ENCODE assay signal across 9 cellular contexts in genomic region chr17:83053779-83054451, GRCh38. TPM values are rescaled to one million over a fixed set of nuclear protein-coding genes. Genes with fewer than 3 reads are reported as not detected.
A peak's percentile ranks its signal among the peaks of the same experiment; 100 is the strongest.
DNase-seq lines count a peak whose midpoint lies in the region; ATAC-seq and TF ChIP-seq lines count a peak whose summit lies in the region.
"Had no signal": no experiment of that assay in that cellular context is flagged by ENCODE, and none has a peak within 500 bp of the region (broad histone marks: within the 10 kb centered on the region; RNA-seq: fewer than 3 reads in every experiment).

No MANE protein-coding gene starts in this region.

- no peak overlapping the region for H3K14ac ChIP-seq in IMR-90 (replicated peaks; ENCODE audit: low read depth, low read length)

- no peaks in the 10 kb centered on the region for H3K27me3 ChIP-seq in IMR-90 (ENCODE audit: control insufficient read depth, insufficient read depth, low read length)
- H3K27me3 ChIP-seq in right cardiac atrium (ENCODE audit: control insufficient read depth, insufficient read depth) = no peaks in the 10 kb centered on the region

- H3K9me1 ChIP-seq in IMR-90 (ENCODE audit: insufficient read depth, low read length) = peaks cover 18% of the 10 kb centered on the region

- peak overlapping the region; percentile 68 for H3K4me3 Mint-ChIP-seq in activated CD8-positive, alpha-beta T cell treated with anti-CD3 and anti-CD28 coated beads for 36 hours

- ATAC-seq in IMR-90 (ENCODE audit: low read depth) = no peak
- ATAC-seq in activated CD8-positive, alpha-beta T cell treated with anti-CD3 and anti-CD28 coated beads for 36 hours = peak; percentile 10
- no peak for ATAC-seq in right cardiac atrium
- no peak for ATAC-seq in HG03520 (IDR thresholded peaks at IDR 0.05; ENCODE audit: unreplicated experiment)
- ATAC-seq in GM19324 (IDR thresholded peaks at IDR 0.05; ENCODE audit: low FRiP score, unreplicated experiment) = no peak

- peak overlapping the region; percentile 67; the same call in 1 of the 2 replicates for H2AK5ac ChIP-seq in IMR-90 (ENCODE audit: low read depth, low read length)

- no peaks in the 10 kb centered on the region for H3K9me3 Mint-ChIP-seq in activated CD8-positive, alpha-beta T cell treated with anti-CD3 and anti-CD28 coated beads for 36 hours

- H3K23ac ChIP-seq in IMR-90 (ENCODE audit: low read depth, low read length) = no peak overlapping the region

- H2BK15ac ChIP-seq in IMR-90 (ENCODE audit: low read depth, low read length) = no peak overlapping the region

- peak overlapping the region in 1 of 2 experiments; percentile 31; a peak in 1 of 4 replicates for H4K8ac ChIP-seq in IMR-90 (ENCODE audit: low read depth in 2 of 2, low read length in 2 of 2)

- H2AFZ ChIP-seq in IMR-90 (replicated peaks; ENCODE audit: low read length, poor library complexity) = peak overlapping the region; percentile 34

- no peak overlapping the region for H3K56ac ChIP-seq in IMR-90 (ENCODE audit: extremely low read depth, insufficient read depth, low read length)

- H3K9me3 ChIP-seq in IMR-90 (ENCODE audit: control insufficient read depth, insufficient read depth, low read length) (no peaks in the 10 kb centered on the region), right cardiac atrium (ENCODE audit: control insufficient read depth, low read length) (no peaks in the 10 kb centered on the region)

- no peak overlapping the region for H2BK20ac ChIP-seq in IMR-90 (ENCODE audit: low read depth, low read length)

- peak overlapping the region; percentile 92 for H3K27ac Mint-ChIP-seq in activated CD8-positive, alpha-beta T cell treated with anti-CD3 and anti-CD28 coated beads for 36 hours

- peaks cover 37% of the 10 kb centered on the region for H3K4me1 Mint-ChIP-seq in activated CD8-positive, alpha-beta T cell treated with anti-CD3 and anti-CD28 coated beads for 36 hours (ENCODE audit: low read depth)

- no peaks in the 10 kb centered on the region for H3K36me3 ChIP-seq in IMR-90 (ENCODE audit: control insufficient read depth, insufficient read depth, low read length)

- no peak overlapping the region for H3K18ac ChIP-seq in IMR-90 (ENCODE audit: low read depth, low read length)

- H4K5ac ChIP-seq in IMR-90 (ENCODE audit: low read depth, low read length) = no peak overlapping the region

- no peak overlapping the region for H2BK5ac ChIP-seq in IMR-90 (ENCODE audit: low read depth, low read length, poor library complexity, severe bottlenecking)

- WGBS in IMR-90 (ENCODE audit: extremely low coverage in 2 of 2, insufficient read length in 1 of 2), 2 experiments = 47% methylated on average over 3 of the region's 13 CpGs; no CpG with 5 or more reads in 1 of the 2 experiments
- 63% methylated on average over 13 of the region's 13 CpGs for WGBS in right cardiac atrium

- no peak for TF ChIP-seq RAD21 in IMR-90 (IDR thresholded peaks at IDR 0.05; ENCODE audit: low read length)

- TF ChIP-seq CTCF in IMR-90 (conservative IDR thresholded peaks at IDR 0.05; ENCODE audit: low read depth, low read length) = no peak
- TF ChIP-seq CTCF in activated CD8-positive, alpha-beta T cell treated with anti-CD3 and anti-CD28 coated beads for 36 hours (IDR thresholded peaks at IDR 0.05) = no peak

- 0 out of 2 replicates have a peak, but pooled peaks cover 3% of the 10 kb centered on the region for H4K20me1 ChIP-seq in IMR-90 (ENCODE audit: insufficient read depth, low read length)

- no peaks in the 10 kb centered on the region for H3K27me3 Mint-ChIP-seq in activated CD8-positive, alpha-beta T cell treated with anti-CD3 and anti-CD28 coated beads for 36 hours

- no peak for TF ChIP-seq POLR2A in IMR-90 (IDR thresholded peaks at IDR 0.05; ENCODE audit: low read depth, low read length)

- H3K9ac ChIP-seq in IMR-90 (ENCODE audit: low read depth, low read length) = no peak overlapping the region

- H2AK9ac ChIP-seq in IMR-90 (replicated peaks; ENCODE audit: low read depth, low read length, poor library complexity) = no peak overlapping the region

- peaks cover 20% of the 10 kb centered on the region for H3K4me1 ChIP-seq in IMR-90 (ENCODE audit: control insufficient read depth, insufficient read depth, low read length)
- H3K4me1 ChIP-seq in right cardiac atrium (ENCODE audit: control insufficient read depth, insufficient read depth, low read length) = peaks cover 7% of the 10 kb centered on the region

- H2BK120ac ChIP-seq in IMR-90 (ENCODE audit: low read depth, low read length) = peak overlapping the region; percentile 5; the same call in 1 of the 2 replicates

- POLR2A ChIA-PET in IMR-90 (lab: Charles Lee; ENCODE audit: unreplicated experiment) = no interaction called here
- POLR2A ChIA-PET in activated CD8-positive, alpha-beta T cell treated with anti-CD3 and anti-CD28 coated beads for 36 hours (lab: Charles Lee) = interaction anchor here (1.0 to 1.4 kb wide), 2 partner anchors 9 to 68 kb away, joined by 3 read pairs; no protein-coding TSS in a partner anchor

- H3K27ac ChIP-seq in IMR-90 (ENCODE audit: insufficient read depth, low read length) = no peak overlapping the region
- peak overlapping the region; percentile 13 for H3K27ac ChIP-seq in right cardiac atrium (ENCODE audit: low read length)

- peaks cover 6 to 16% of the 10 kb centered on the region in 2 experiments for H3K79me1 ChIP-seq in IMR-90 (ENCODE audit: low read depth in 1 of 2, low read length in 2 of 2)

- CTCF ChIA-PET in IMR-90 (lab: Yijun Ruan, JAX) = no interaction called here
- CTCF ChIA-PET in activated CD8-positive, alpha-beta T cell treated with anti-CD3 and anti-CD28 coated beads for 36 hours (lab: Charles Lee) = interaction anchor here (0.7 kb wide), 1 partner anchor 9 kb away, joined by 3 read pairs; no protein-coding TSS in a partner anchor

- in situ Hi-C loops in IMR-90 (cut with MboI; ENCODE audit: low sequenced_read_pairs) = no loop called here

- no peaks in the 10 kb centered on the region for H3K36me3 Mint-ChIP-seq in activated CD8-positive, alpha-beta T cell treated with anti-CD3 and anti-CD28 coated beads for 36 hours (ENCODE audit: low read depth)

- no peak overlapping the region for H3K4me2 ChIP-seq in IMR-90 (ENCODE audit: low read depth, low read length)

- peak overlapping the region; percentile 36; the same call in 1 of the 2 replicates for H3K4ac ChIP-seq in IMR-90 (ENCODE audit: low read depth, low read length)

- intact Hi-C loops in IMR-90 (cut with micrococcal nuclease) = no loop called here
- intact Hi-C loops in activated CD8-positive, alpha-beta T cell treated with anti-CD3 and anti-CD28 coated beads for 36 hours (cut with micrococcal nuclease) = no loop called here
- intact Hi-C loops in right cardiac atrium (cut with DNase I) = no loop called here

- H3K4me3 ChIP-seq in IMR-90 (ENCODE audit: insufficient read depth, low read depth, low read length) = no peak overlapping the region
- H3K4me3 ChIP-seq in right cardiac atrium (ENCODE audit: low read length) = no peak overlapping the region

- dilution Hi-C loops in IMR-90 (cut with HindIII; ENCODE audit: low sequenced_read_pairs, unreplicated experiment) = no loop called here

- no TSS peak for BruUV-seq in IMR-90 (replicated peaks; lab: Mats Ljungman, UMichigan)

- no peak for DNase-seq in IMR-90
- peak; percentile 79 for DNase-seq in activated CD8-positive, alpha-beta T cell treated with anti-CD3 and anti-CD28 coated beads for 36 hours
- DNase-seq in right cardiac atrium = peak in 2 of 3 donors; percentile 61 to 63
- peak; percentile 63 for DNase-seq in stimulated activated CD8-positive, alpha-beta memory T cell treated with anti-CD3 and anti-CD28 coated beads, Interleukin-4, amount 100 ng/mL, for 48 hours
- no peak for DNase-seq in NCI-H146 treated with DMSO at 0.1 percent for 48 hours (lab: John Stamatoyannopoulos, UW; ENCODE audit: unreplicated experiment)
- no peak for DNase-seq in EL
- DNase-seq: SW 1271 had no signal

- H4K91ac ChIP-seq in IMR-90 (ENCODE audit: insufficient read depth, low read depth, low read length) = peak overlapping the region; percentile 29; the same call in 1 of the 2 replicates

TF ChIP-seq in IMR-90, 13 proteins besides CTCF, POLR2A, EP300 and RAD21 (continues in another document):
- no peak for TF ChIP-seq CHD1 (IDR thresholded peaks at IDR 0.05; ENCODE audit: low read depth, low read length)
- no peak for TF ChIP-seq SMC3 (IDR thresholded peaks at IDR 0.05; ENCODE audit: low read depth, low read length)
- no peak for TF ChIP-seq MAZ (IDR thresholded peaks at IDR 0.05; ENCODE audit: borderline replicate concordance, low read depth, low read length)
- no peak for TF ChIP-seq BHLHE40 (IDR thresholded peaks at IDR 0.05; ENCODE audit: low read depth, low read length)
- TF ChIP-seq NFE2L2 (IDR thresholded peaks at IDR 0.05; ENCODE audit: low read depth, low read length) = no peak
- no peak for TF ChIP-seq MAFK (IDR thresholded peaks at IDR 0.05; ENCODE audit: low read depth, low read length)
- no peak for TF ChIP-seq USF2 (IDR thresholded peaks at IDR 0.05; ENCODE audit: low read depth, low read length)
- no peak for TF ChIP-seq MXI1 (IDR thresholded peaks at IDR 0.05; ENCODE audit: borderline replicate concordance, low read depth, low read length)
- TF ChIP-seq CEBPB (IDR thresholded peaks at IDR 0.05; ENCODE audit: low read depth, low read length) = no peak
- no peak for TF ChIP-seq FOS (IDR thresholded peaks at IDR 0.05; ENCODE audit: low read depth, low read length)
- no peak for TF ChIP-seq RFX5 (IDR thresholded peaks at IDR 0.05; ENCODE audit: low read depth, low read length)

RNA-seq across cellular contexts. Expression of gene METRNL, which starts 25.5 kb away (rescaled TPM):
- total RNA-seq in IMR-90 (2012; rRNA removed) (17.9 and 21.4 TPM in 2 replicates), right cardiac atrium (10 to 100 TPM; 57.3 to 77.1 (median 70.9) TPM)
- polyA plus RNA-seq in IMR-90 (2012; rRNA removed) (48.2 and 60.2 TPM in 2 replicates), right cardiac atrium (67.9 TPM)
- 73.7 and 167 TPM in 2 replicates for polyA plus RNA-seq in IMR-90 (2012; cell fraction: cytosol; rRNA removed)
- 50.0 and 129 TPM in 2 replicates for polyA plus RNA-seq in IMR-90 (2012; cell fraction: nucleus; rRNA removed; ENCODE audit: low replicate concordance)
- 10 to 100 TPM; 23.3 to 24.1 TPM for total RNA-seq in activated CD8-positive, alpha-beta T cell treated with anti-CD3 and anti-CD28 coated beads for 36 hours

Comparison
In these comparisons a context has a peak if more than half of its experiments do, and no peak if none do; other contexts are left out.
1. DNase-seq: peak in activated CD8-positive, alpha-beta T cell treated with anti-CD3 and anti-CD28 coated beads for 36 hours (single experiment), right cardiac atrium (2 of 3) and stimulated activated CD8-positive, alpha-beta memory T cell treated with anti-CD3 and anti-CD28 coated beads, Interleukin-4, amount 100 ng/mL, for 48 hours (single experiment); none in IMR-90 (single experiment), NCI-H146 treated with DMSO at 0.1 percent for 48 hours (single experiment) and EL (single experiment).